Comparison of ENCODE assay signal across 24 cellular contexts in genomic region chr11:65399845-65400244, GRCh38.
"Had no signal": no experiment of that assay in that cellular context is flagged by ENCODE, and none has a peak within 500 bp of the region (broad histone marks: within the 10 kb centered on the region; RNA-seq: fewer than 3 reads in every experiment).

No MANE protein-coding gene starts in this region.

- H3K4me1 Mint-ChIP-seq: mesothelial cell of epicardium, neural crest cell had no signal

- H3K27ac ChIP-seq: colonic mucosa, esophagus squamous epithelium, parathyroid adenoma, right lobe of liver, stomach, thyroid gland had no signal

- DNase-seq: colonic mucosa; effector memory CD8-positive, alpha-beta T cell; erythroblast; esophagus squamous epithelium; foreskin melanocyte; head of caudate nucleus; kidney; mesenchymal stem cell; mucosa of descending colon; naive B cell; right lobe of liver; stimulated activated CD4-positive, alpha-beta T cell treated with anti-CD3 and anti-CD28 coated beads, Interleukin-15, amount 100 ng/mL, for 24 hours; stimulated activated CD4-positive, alpha-beta T cell treated with anti-CD3 and anti-CD28 coated beads, Interleukin-2, amount 100 ng/mL, for 48 hours; stimulated activated naive CD4-positive, alpha-beta T cell treated with Interleukin-2 at 50 U/mL for 16 hours; stomach; thyroid gland; trophoblast cell had no signal

- H3K9me3 Mint-ChIP-seq: effector memory CD8-positive, alpha-beta T cell; mesothelial cell of epicardium; naive B cell; natural killer cell treated with Interleukin-12 subunit alpha and Interleukin-12 subunit beta and Interleukin-15 and Interleukin-18, amount 100 ng/mL, for 72 hours; neural crest cell had no signal

- ATAC-seq: effector memory CD8-positive, alpha-beta T cell; left lobe of liver; natural killer cell treated with Interleukin-12 subunit alpha and Interleukin-12 subunit beta and Interleukin-15 and Interleukin-18, amount 100 ng/mL, for 72 hours; right lobe of liver had no signal

- H3K27ac Mint-ChIP-seq: effector memory CD8-positive, alpha-beta T cell; mesothelial cell of epicardium; natural killer cell treated with Interleukin-12 subunit alpha and Interleukin-12 subunit beta and Interleukin-15 and Interleukin-18, amount 100 ng/mL, for 72 hours; progenitor cell of endocrine pancreas had no signal

- H3K9me3 ChIP-seq: colonic mucosa, esophagus squamous epithelium, mucosa of descending colon, right lobe of liver, stomach, thyroid gland had no signal

- H3K4me1 ChIP-seq: colonic mucosa, parathyroid adenoma had no signal

- H3K27me3 Mint-ChIP-seq: effector memory CD8-positive, alpha-beta T cell; naive B cell; natural killer cell treated with Interleukin-12 subunit alpha and Interleukin-12 subunit beta and Interleukin-15 and Interleukin-18, amount 100 ng/mL, for 72 hours; progenitor cell of endocrine pancreas had no signal

- H3K4me3 ChIP-seq: colonic mucosa, esophagus squamous epithelium, lung, mucosa of descending colon, right lobe of liver, stomach, thyroid gland had no signal

- H3K4me3 Mint-ChIP-seq: effector memory CD8-positive, alpha-beta T cell; mesothelial cell of epicardium; naive B cell; natural killer cell treated with Interleukin-12 subunit alpha and Interleukin-12 subunit beta and Interleukin-15 and Interleukin-18, amount 100 ng/mL, for 72 hours; neural crest cell had no signal

- H3K36me3 Mint-ChIP-seq: natural killer cell treated with Interleukin-12 subunit alpha and Interleukin-12 subunit beta and Interleukin-15 and Interleukin-18, amount 100 ng/mL, for 72 hours had no signal

- H3K9ac ChIP-seq: parathyroid adenoma had no signal

- H3K27me3 ChIP-seq: colonic mucosa, esophagus squamous epithelium, right lobe of liver, stomach, thyroid gland had no signal
